In the genomic region with DNA sequence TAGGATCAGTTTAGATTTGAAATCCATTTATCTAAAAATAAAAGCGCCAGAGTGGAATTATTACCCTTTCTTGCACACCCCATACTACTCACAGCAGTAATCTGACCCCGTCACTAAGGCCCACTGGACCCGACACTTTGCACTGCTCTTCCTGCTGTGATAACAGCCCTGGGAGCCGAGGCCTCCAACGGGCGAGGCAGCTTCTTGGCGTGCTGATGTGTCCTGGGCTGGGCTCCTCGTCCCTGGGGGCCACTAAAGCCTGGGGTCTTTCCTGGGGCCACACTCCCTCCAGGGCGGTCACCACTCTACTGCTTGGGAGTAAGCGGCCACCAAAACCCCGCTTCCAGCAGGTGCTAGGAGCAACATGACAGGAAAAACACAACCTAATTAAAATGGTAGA, we compare ENCODE assay signal across 23 cellular contexts.
"Had no signal": no experiment of that assay in that cellular context is flagged by ENCODE, and none has a peak within 500 bp of the region (broad histone marks: within the 10 kb centered on the region; RNA-seq: fewer than 3 reads in every experiment).

No MANE protein-coding gene starts in this region.

- DNase-seq: hippocampal formation; left colon; left lung; lower lobe of right lung; mammary epithelial cell; naive B cell; pancreas; retina; right lobe of liver; stimulated activated CD4-positive, alpha-beta T cell treated with anti-CD3 and anti-CD28 coated beads, Interleukin-1b, Interleukin-23, amount 100 ng/mL, for 48 hours; stimulated activated CD4-positive, alpha-beta T cell treated with anti-CD3 and anti-CD28 coated beads, Interleukin-2, amount 100 ng/mL, for 48 hours; stimulated activated CD4-positive, alpha-beta T cell treated with anti-CD3 and anti-CD28 coated beads, Interleukin-4, amount 100 ng/mL, for 4 hours; stimulated activated CD8-positive, alpha-beta memory T cell treated with anti-CD3 and anti-CD28 coated beads, Interleukin-4, amount 100 ng/mL, for 48 hours; stimulated activated naive CD4-positive, alpha-beta T cell treated with Interleukin-2 at 50 U/mL for 16 hours; stimulated activated naive CD8-positive, alpha-beta T cell treated with anti-CD3 and anti-CD28 coated beads, Interleukin-15, amount 100 ng/mL, for 72 hours; substantia nigra; uterus had no signal

- H3K9me3 Mint-ChIP-seq: naive B cell; natural killer cell treated with Interleukin-12 subunit alpha and Interleukin-12 subunit beta and Interleukin-15 and Interleukin-18, amount 100 ng/mL, for 72 hours; stimulated activated memory B cell treated with anti-CD40 and anti-IgM and Interleukin-4, amounts not matched to agents 10 μg/mL and 1 μg/mL and 100 μg/mL, for 72 hours; stimulated activated naive CD8-positive, alpha-beta T cell treated with anti-CD3 and anti-CD28 coated beads, Interleukin-15, amount 100 ng/mL, for 72 hours; type B pancreatic cell had no signal

- H3K36me3 ChIP-seq: prostate gland, uterus had no signal

- H3K4me2 ChIP-seq: smooth muscle cell had no signal

- ATAC-seq: left lung; stimulated activated memory B cell treated with anti-CD40 and anti-IgM and Interleukin-4, amounts not matched to agents 10 μg/mL and 1 μg/mL and 100 μg/mL, for 72 hours; stimulated activated naive CD8-positive, alpha-beta T cell treated with anti-CD3 and anti-CD28 coated beads, Interleukin-15, amount 100 ng/mL, for 72 hours had no signal

- H3K4me3 ChIP-seq: left lung, lower lobe of right lung, pancreas, prostate gland, right lobe of liver, smooth muscle cell, tibial nerve, uterus had no signal

- H3K27ac Mint-ChIP-seq: stimulated activated memory B cell treated with anti-CD40 and anti-IgM and Interleukin-4, amounts not matched to agents 10 μg/mL and 1 μg/mL and 100 μg/mL, for 72 hours; stimulated activated naive CD8-positive, alpha-beta T cell treated with anti-CD3 and anti-CD28 coated beads, Interleukin-15, amount 100 ng/mL, for 72 hours; type B pancreatic cell had no signal

- H3K27ac ChIP-seq: left lung, lower lobe of right lung, pancreas, prostate gland, right lobe of liver, tibial nerve, uterus had no signal

- H3K4me1 Mint-ChIP-seq: stimulated activated naive CD8-positive, alpha-beta T cell treated with anti-CD3 and anti-CD28 coated beads, Interleukin-15, amount 100 ng/mL, for 72 hours had no signal

- H3K4me3 Mint-ChIP-seq: naive B cell; natural killer cell treated with Interleukin-12 subunit alpha and Interleukin-12 subunit beta and Interleukin-15 and Interleukin-18, amount 100 ng/mL, for 72 hours; stimulated activated memory B cell treated with anti-CD40 and anti-IgM and Interleukin-4, amounts not matched to agents 10 μg/mL and 1 μg/mL and 100 μg/mL, for 72 hours; stimulated activated naive CD8-positive, alpha-beta T cell treated with anti-CD3 and anti-CD28 coated beads, Interleukin-15, amount 100 ng/mL, for 72 hours; type B pancreatic cell had no signal

- H3K4me1 ChIP-seq: left lung, lower lobe of right lung, pancreas, prostate gland, right lobe of liver, tibial nerve, uterus had no signal

- H3K27me3 ChIP-seq: left lung, pancreas, right lobe of liver, tibial nerve, uterus had no signal

- H3K27me3 Mint-ChIP-seq: naive B cell; natural killer cell treated with Interleukin-12 subunit alpha and Interleukin-12 subunit beta and Interleukin-15 and Interleukin-18, amount 100 ng/mL, for 72 hours; stimulated activated memory B cell treated with anti-CD40 and anti-IgM and Interleukin-4, amounts not matched to agents 10 μg/mL and 1 μg/mL and 100 μg/mL, for 72 hours; stimulated activated naive CD8-positive, alpha-beta T cell treated with anti-CD3 and anti-CD28 coated beads, Interleukin-15, amount 100 ng/mL, for 72 hours; type B pancreatic cell had no signal

- H3K9me3 ChIP-seq: left lung, lower lobe of right lung, pancreas, prostate gland, right lobe of liver, tibial nerve, uterus had no signal
